Comparison of ENCODE assay signal across 26 cellular contexts in genomic region chr1:8151647-8152046, GRCh38.
DNase-seq lines count a peak whose midpoint lies in the region; ATAC-seq and TF ChIP-seq lines count a peak whose summit lies in the region.
"Had no signal": no experiment of that assay in that cellular context is flagged by ENCODE, and none has a peak within 500 bp of the region (broad histone marks: within the 10 kb centered on the region; RNA-seq: fewer than 3 reads in every experiment).

No MANE protein-coding gene starts in this region.

- TF ChIP-seq CTCF in Panc1 (IDR thresholded peaks at IDR 0.05) = no peak
- TF ChIP-seq CTCF in mesothelial cell of epicardium (IDR thresholded peaks at IDR 0.05; ENCODE audit: unreplicated experiment) = no peak
- TF ChIP-seq CTCF in esophagus muscularis mucosa (IDR thresholded peaks at IDR 0.05) = no peak

- peaks cover 6% of the 10 kb centered on the region for H3K36me3 Mint-ChIP-seq in activated naive CD8-positive, alpha-beta T cell treated with anti-CD3 and anti-CD28 coated beads, Interleukin-2, amount 10 ng/mL, durations not matched to agents 7 days and 5 days
- peaks cover 6% of the 10 kb centered on the region for H3K36me3 Mint-ChIP-seq in activated naive CD8-positive, alpha-beta T cell treated with anti-CD3 and anti-CD28 coated beads for 36 hours
- H3K36me3 Mint-ChIP-seq in mesothelial cell of epicardium = peaks cover 4% of the 10 kb centered on the region
- no peaks in the 10 kb centered on the region for H3K36me3 Mint-ChIP-seq in stimulated activated effector memory CD8-positive, alpha-beta T cell treated with anti-CD3 and anti-CD28 coated beads, Interleukin-12 subunit alpha, Interleukin-12 subunit beta, amount 100 ng/mL, for 72 hours

- POLR2A ChIA-PET in activated naive CD8-positive, alpha-beta T cell treated with anti-CD3 and anti-CD28 coated beads, Interleukin-2, amount 10 ng/mL, durations not matched to agents 7 days and 5 days (lab: Charles Lee) = no interaction called here
- POLR2A ChIA-PET in Panc1 (lab: Charles Lee) = no interaction called here

- H3K27me3 Mint-ChIP-seq in activated naive CD8-positive, alpha-beta T cell treated with anti-CD3 and anti-CD28 coated beads, Interleukin-2, amount 10 ng/mL, durations not matched to agents 7 days and 5 days = peaks cover 65% of the 10 kb centered on the region
- H3K27me3 Mint-ChIP-seq in activated naive CD8-positive, alpha-beta T cell treated with anti-CD3 and anti-CD28 coated beads for 36 hours = peaks cover 47% of the 10 kb centered on the region
- H3K27me3 Mint-ChIP-seq in mesothelial cell of epicardium (ENCODE audit: low read depth) = no peaks in the 10 kb centered on the region

- CTCF ChIA-PET in Panc1 (lab: Charles Lee) = interaction anchor here (0.6 kb wide), 1 partner anchor 153 kb away, joined by 4 read pairs; no protein-coding TSS in a partner anchor

- no peak for TF ChIP-seq POLR2A in esophagus muscularis mucosa (IDR thresholded peaks at IDR 0.05; ENCODE audit: low read depth)

- in situ Hi-C loops in Panc1 (cut with HindIII; ENCODE audit: low pct_unique_long_range_greater_than_20kb, low sequenced_read_pairs) = no loop called here

- no peak overlapping the region for H3K4me3 ChIP-seq in Panc1 (ENCODE audit: low read depth in 2 of 2, low read length in 2 of 2)
- no peak overlapping the region for H3K4me3 ChIP-seq in esophagus muscularis mucosa
- H3K4me3 ChIP-seq: hepatocyte, mucosa of descending colon, right atrium auricular region, smooth muscle cell, testis had no signal

- TF ChIP-seq EP300 in esophagus muscularis mucosa (IDR thresholded peaks at IDR 0.05) = no peak

- H3K4me1 Mint-ChIP-seq in activated naive CD8-positive, alpha-beta T cell treated with anti-CD3 and anti-CD28 coated beads, Interleukin-2, amount 10 ng/mL, durations not matched to agents 7 days and 5 days = peaks cover 38% of the 10 kb centered on the region
- peaks cover 49% of the 10 kb centered on the region for H3K4me1 Mint-ChIP-seq in activated naive CD8-positive, alpha-beta T cell treated with anti-CD3 and anti-CD28 coated beads for 36 hours
- H3K4me1 Mint-ChIP-seq in mesothelial cell of epicardium = peaks cover 55% of the 10 kb centered on the region
- peaks cover 39% of the 10 kb centered on the region for H3K4me1 Mint-ChIP-seq in stimulated activated effector memory CD8-positive, alpha-beta T cell treated with anti-CD3 and anti-CD28 coated beads, Interleukin-12 subunit alpha, Interleukin-12 subunit beta, amount 100 ng/mL, for 72 hours

- ATAC-seq in activated naive CD8-positive, alpha-beta T cell treated with anti-CD3 and anti-CD28 coated beads, Interleukin-2, amount 10 ng/mL, durations not matched to agents 7 days and 5 days (ENCODE audit: low read depth) = no peak
- ATAC-seq in Panc1 = no peak
- ATAC-seq in stimulated activated effector memory CD8-positive, alpha-beta T cell treated with anti-CD3 and anti-CD28 coated beads, Interleukin-12 subunit alpha, Interleukin-12 subunit beta, amount 100 ng/mL, for 72 hours = no peak
- no peak for ATAC-seq in GM21447 (IDR thresholded peaks at IDR 0.05; ENCODE audit: unreplicated experiment)
- ATAC-seq: activated T-cell treated with anti-CD3 and anti-CD28 coated beads, Interleukin-2, amount 50 U/mL, for 4 hours; HCT116; mucosa of descending colon had no signal

- no peaks in the 10 kb centered on the region for H3K9me3 ChIP-seq in Panc1 (ENCODE audit: control insufficient read depth, insufficient read depth, low read depth, low read length)
- no peaks in the 10 kb centered on the region for H3K9me3 ChIP-seq in esophagus muscularis mucosa
- H3K9me3 ChIP-seq: BE2C, mucosa of descending colon, right atrium auricular region, testis had no signal

- H3K27ac ChIP-seq in Panc1 (ENCODE audit: low read length) = peak overlapping the region; percentile 91
- peak overlapping the region in 2 of 4 donors; percentile 26 to 27 for H3K27ac ChIP-seq in esophagus muscularis mucosa (replicated peaks in 1 of 4)
- H3K27ac ChIP-seq: right atrium auricular region, testis had no signal

- DNase-seq in activated naive CD8-positive, alpha-beta T cell treated with anti-CD3 and anti-CD28 coated beads, Interleukin-2, amount 10 ng/mL, durations not matched to agents 7 days and 5 days = no peak
- DNase-seq in activated naive CD8-positive, alpha-beta T cell treated with anti-CD3 and anti-CD28 coated beads for 36 hours = no peak
- no peak for DNase-seq in Panc1 (ENCODE audit: low read depth, low spot score)
- DNase-seq in mesothelial cell of epicardium (ENCODE audit: low spot score in 2 of 2, unreplicated experiment in 2 of 2) = no peak
- DNase-seq in stimulated activated effector memory CD8-positive, alpha-beta T cell treated with anti-CD3 and anti-CD28 coated beads, Interleukin-12 subunit alpha, Interleukin-12 subunit beta, amount 100 ng/mL, for 72 hours (ENCODE audit: low spot score in 2 of 2) = no peak
- DNase-seq in esophagus muscularis mucosa (ENCODE audit: extremely low spot score) = no peak
- DNase-seq: activated naive CD4-positive, alpha-beta T cell; activated T-cell treated with anti-CD3 and anti-CD28 coated beads, Interleukin-2, amount 50 U/mL, for 4 hours; anterior cingulate cortex; BE2C; COR-L47; mucosa of descending colon; NCI-H1417 treated with DMSO at 0.1 percent for 48 hours; NCI-H2081; NCI-H345; NCI-H748 treated with DMSO at 0.1 percent for 48 hours; SHP77 treated with DMSO at 0.1 percent for 48 hours; stimulated activated naive CD4-positive, alpha-beta T cell treated with Interleukin-2 at 50 U/mL for 16 hours; T-helper 9 cell; testis had no signal

- H3K27me3 ChIP-seq in Panc1 (ENCODE audit: control insufficient read depth, insufficient read depth, low read length) = no peaks in the 10 kb centered on the region
- peaks cover 0 to 3% (median 0%) of the 10 kb centered on the region in 4 donors for H3K27me3 ChIP-seq in esophagus muscularis mucosa
- H3K27me3 ChIP-seq: BE2C, hepatocyte, right atrium auricular region, testis had no signal

- peaks cover 7% of the 10 kb centered on the region for H3K9me3 Mint-ChIP-seq in activated naive CD8-positive, alpha-beta T cell treated with anti-CD3 and anti-CD28 coated beads, Interleukin-2, amount 10 ng/mL, durations not matched to agents 7 days and 5 days
- H3K9me3 Mint-ChIP-seq in activated naive CD8-positive, alpha-beta T cell treated with anti-CD3 and anti-CD28 coated beads for 36 hours = peaks cover 9% of the 10 kb centered on the region
- peaks cover 7% of the 10 kb centered on the region for H3K9me3 Mint-ChIP-seq in mesothelial cell of epicardium
- no peaks in the 10 kb centered on the region for H3K9me3 Mint-ChIP-seq in stimulated activated effector memory CD8-positive, alpha-beta T cell treated with anti-CD3 and anti-CD28 coated beads, Interleukin-12 subunit alpha, Interleukin-12 subunit beta, amount 100 ng/mL, for 72 hours
- H3K9me3 Mint-ChIP-seq: activated T-cell treated with anti-CD3 and anti-CD28 coated beads, Interleukin-2, amount 50 U/mL, for 4 hours; neural crest cell had no signal

- no TSS peak for BruUV-seq in Panc1 (replicated peaks; lab: Mats Ljungman, UMichigan)

- 91% methylated on average over 7 of the region's 7 CpGs for WGBS in esophagus muscularis mucosa

- H3K36me3 ChIP-seq in Panc1 (ENCODE audit: control insufficient read depth, insufficient read depth, low read length) = no peaks in the 10 kb centered on the region
- H3K36me3 ChIP-seq in esophagus muscularis mucosa = no peaks in the 10 kb centered on the region
- H3K36me3 ChIP-seq: BE2C, right atrium auricular region had no signal

- intact Hi-C loops in Panc1 (cut with micrococcal nuclease; ENCODE audit: unreplicated experiment) = no loop called here
- intact Hi-C loops in esophagus muscularis mucosa (cut with DNase I) = no loop called here

- peak overlapping the region; percentile 56 for H3K4me3 Mint-ChIP-seq in activated naive CD8-positive, alpha-beta T cell treated with anti-CD3 and anti-CD28 coated beads, Interleukin-2, amount 10 ng/mL, durations not matched to agents 7 days and 5 days
- H3K4me3 Mint-ChIP-seq in activated naive CD8-positive, alpha-beta T cell treated with anti-CD3 and anti-CD28 coated beads for 36 hours = no peak overlapping the region
- no peak overlapping the region for H3K4me3 Mint-ChIP-seq in mesothelial cell of epicardium
- peak overlapping the region; percentile 70 for H3K4me3 Mint-ChIP-seq in stimulated activated effector memory CD8-positive, alpha-beta T cell treated with anti-CD3 and anti-CD28 coated beads, Interleukin-12 subunit alpha, Interleukin-12 subunit beta, amount 100 ng/mL, for 72 hours
- H3K4me3 Mint-ChIP-seq: neural crest cell had no signal

- H3K4me1 ChIP-seq in Panc1 (ENCODE audit: control insufficient read depth, insufficient read depth, low read length) (peaks cover 23% of the 10 kb centered on the region), esophagus muscularis mucosa (peaks cover 0 to 43% (median 36%) of the 10 kb centered on the region in 4 donors)
- H3K4me1 ChIP-seq: BE2C, right atrium auricular region, testis had no signal

- no peak overlapping the region for H3K27ac Mint-ChIP-seq in activated naive CD8-positive, alpha-beta T cell treated with anti-CD3 and anti-CD28 coated beads, Interleukin-2, amount 10 ng/mL, durations not matched to agents 7 days and 5 days
- H3K27ac Mint-ChIP-seq in activated naive CD8-positive, alpha-beta T cell treated with anti-CD3 and anti-CD28 coated beads for 36 hours = no peak overlapping the region
- H3K27ac Mint-ChIP-seq in mesothelial cell of epicardium = peak overlapping the region; percentile 68
- H3K27ac Mint-ChIP-seq in stimulated activated effector memory CD8-positive, alpha-beta T cell treated with anti-CD3 and anti-CD28 coated beads, Interleukin-12 subunit alpha, Interleukin-12 subunit beta, amount 100 ng/mL, for 72 hours = no peak overlapping the region

Comparison
In these comparisons a context has a peak if more than half of its experiments do, and no peak if none do; other contexts are left out.
1. H3K4me3 Mint-ChIP-seq: peak in activated naive CD8-positive, alpha-beta T cell treated with anti-CD3 and anti-CD28 coated beads, Interleukin-2, amount 10 ng/mL, durations not matched to agents 7 days and 5 days (single experiment) and stimulated activated effector memory CD8-positive, alpha-beta T cell treated with anti-CD3 and anti-CD28 coated beads, Interleukin-12 subunit alpha, Interleukin-12 subunit beta, amount 100 ng/mL, for 72 hours (single experiment); none in activated naive CD8-positive, alpha-beta T cell treated with anti-CD3 and anti-CD28 coated beads for 36 hours (single experiment) and mesothelial cell of epicardium (single experiment).